8 cellular contexts compared by ENCODE assay signal in the genomic region with DNA sequence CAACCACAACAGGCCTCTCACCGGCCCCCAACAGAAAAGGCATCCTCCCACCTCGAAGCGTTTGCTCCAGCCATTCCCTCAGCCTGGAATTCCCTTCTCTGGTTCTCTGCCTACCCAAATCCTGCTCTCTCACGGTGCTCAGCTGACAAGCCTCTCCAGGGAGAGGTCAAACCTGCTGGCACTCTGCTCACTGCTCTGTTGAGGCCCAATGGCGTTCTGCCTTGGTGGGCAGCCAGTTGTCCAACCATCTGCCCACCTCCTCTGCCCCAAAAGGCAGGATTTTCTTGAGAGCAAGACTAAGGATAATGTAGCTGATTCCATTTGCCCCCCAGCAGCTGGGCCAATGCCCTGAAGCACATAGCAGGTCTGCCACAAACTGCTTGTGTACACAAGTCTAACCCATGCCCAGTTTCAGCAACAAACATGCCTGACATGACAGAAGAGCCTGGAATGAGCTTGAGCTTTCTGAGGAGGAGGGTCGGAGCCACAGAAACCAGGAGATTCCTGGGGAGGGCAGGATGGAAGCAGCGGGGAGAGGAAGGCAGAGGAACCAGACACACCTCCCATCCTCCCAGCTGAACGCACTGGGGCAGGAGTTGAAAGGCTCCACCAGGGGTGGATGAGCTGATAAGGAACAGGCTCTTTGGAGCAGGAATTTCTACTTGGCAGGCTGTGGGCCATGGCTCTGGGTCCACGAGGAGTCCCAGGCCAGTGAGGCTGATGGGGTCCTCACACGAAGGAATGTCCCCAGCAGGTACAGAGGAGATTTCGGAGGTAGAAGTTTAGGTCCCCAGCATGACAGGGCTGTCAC. TPM values are rescaled to one million over a fixed set of nuclear protein-coding genes. Genes with fewer than 3 reads are reported as not detected.
DNase-seq lines count a peak whose midpoint lies in the region; ATAC-seq and TF ChIP-seq lines count a peak whose summit lies in the region.

No MANE protein-coding gene starts in this region.

- H3K9me3 ChIP-seq in Caco-2: no peaks in the 10 kb centered on the region
- no peaks in the 10 kb centered on the region for H3K9me3 ChIP-seq in MM.1S (replicated peaks; ENCODE audit: insufficient read depth, low read length)
- H3K9me3 ChIP-seq in colonic mucosa: no peaks in the 10 kb centered on the region

- peaks cover 71% of the 10 kb centered on the region for H3K79me2 ChIP-seq in MM.1S (ENCODE audit: low read length)

- H3K9me2 ChIP-seq in MM.1S (replicated peaks; ENCODE audit: insufficient read depth, low read length): no peaks in the 10 kb centered on the region

- H2AFZ ChIP-seq in MM.1S (ENCODE audit: low read length): no peak overlapping the region

- H3K4me1 Mint-ChIP-seq in Caco-2 (ENCODE audit: low read depth, unreplicated experiment) (peaks cover 22% of the 10 kb centered on the region), nephron progenitor cell (peaks cover 72% of the 10 kb centered on the region)

- no peak for TF ChIP-seq CTCF in Caco-2 (IDR thresholded peaks at IDR 0.05; ENCODE audit: insufficient read depth in 1 of 2, low read depth in 1 of 2, low read length in 1 of 2, severe bottlenecking in 1 of 2, unreplicated experiment in 1 of 2)
- TF ChIP-seq CTCF in MM.1S (IDR thresholded peaks at IDR 0.05; ENCODE audit: low read length): no peak
- no peak for TF ChIP-seq CTCF in colonic mucosa (IDR thresholded peaks at IDR 0.05)
- TF ChIP-seq CTCF in nephron progenitor cell (IDR thresholded peaks at IDR 0.05): no peak

- no peaks in the 10 kb centered on the region for H4K20me1 ChIP-seq in MM.1S (ENCODE audit: insufficient read depth, low read length)

- H3K4me3 Mint-ChIP-seq in Caco-2 (ENCODE audit: unreplicated experiment) (no peak overlapping the region), nephron progenitor cell (no peak overlapping the region)

- no peak for ATAC-seq in GM21367 (IDR thresholded peaks at IDR 0.05; ENCODE audit: unreplicated experiment)

- H3K27ac ChIP-seq in MM.1S (ENCODE audit: low read length) (peak overlapping the region; percentile 17; the same call in 1 of the 2 replicates), colonic mucosa (peak overlapping the region; percentile 93)

- no TSS peak for BruUV-seq in Caco-2 (replicated peaks; lab: Mats Ljungman, UMichigan)

- H3K4me1 ChIP-seq in Caco-2: peaks cover 40% of the 10 kb centered on the region
- peaks cover 32% of the 10 kb centered on the region for H3K4me1 ChIP-seq in MM.1S (ENCODE audit: low read length)
- peaks cover 32% of the 10 kb centered on the region for H3K4me1 ChIP-seq in colonic mucosa

- H3F3A ChIP-seq in MM.1S (ENCODE audit: insufficient read depth, low read length): peaks cover 3% of the 10 kb centered on the region; the same call in 1 of the 2 replicates

- H3K36me3 ChIP-seq in Caco-2 (ENCODE audit: control insufficient read depth, insufficient read depth, low read length) (peaks cover 7% of the 10 kb centered on the region), MM.1S (replicated peaks; ENCODE audit: insufficient read depth, low read length) (peaks cover 8% of the 10 kb centered on the region; the same call in 1 of the 2 replicates), colonic mucosa (peaks cover 8% of the 10 kb centered on the region)

- H3K27ac Mint-ChIP-seq in Caco-2 (ENCODE audit: unreplicated experiment): peak overlapping the region; percentile 16
- H3K27ac Mint-ChIP-seq in nephron progenitor cell: peak overlapping the region; percentile 94

- CTCF ChIA-PET in Caco-2 (lab: Charles Lee): interaction anchor here (0.6 to 1.5 kb wide), 3 partner anchors 17 to 132 kb away, joined by 3 to 9 read pairs (median 3); no protein-coding TSS in a partner anchor

- POLR2A ChIA-PET in Caco-2 (lab: Charles Lee): interaction anchor here (1.4 kb wide), 1 partner anchor 17 kb away, joined by 4 read pairs; no protein-coding TSS in a partner anchor

- peak overlapping the region; percentile 83; the same call in 1 of the 2 replicates for H3K9ac ChIP-seq in MM.1S (ENCODE audit: low read length)
- peak overlapping the region; percentile 69 for H3K9ac ChIP-seq in colonic mucosa (ENCODE audit: low read depth in 2 of 2, low read length in 2 of 2)

- H3K4me2 ChIP-seq in MM.1S (ENCODE audit: low read depth, low read length): peak overlapping the region; percentile 96

- intact Hi-C loops in Caco-2 (cut with micrococcal nuclease; ENCODE audit: unreplicated experiment) (loop anchor here (2.0 kb wide), 1 partner anchor 16 kb away; no protein-coding TSS in a partner anchor), colonic mucosa (cut with DNase I) (no loop called here)

- H3K36me3 Mint-ChIP-seq in Caco-2 (ENCODE audit: insufficient read depth, unreplicated experiment) (peaks cover 28% of the 10 kb centered on the region), nephron progenitor cell (ENCODE audit: low read depth) (no peaks in the 10 kb centered on the region)

- H3K9me3 Mint-ChIP-seq in Caco-2 (ENCODE audit: unreplicated experiment) (no peaks in the 10 kb centered on the region), nephron progenitor cell (no peaks in the 10 kb centered on the region)

- H3K27me3 Mint-ChIP-seq in Caco-2 (ENCODE audit: insufficient read depth, unreplicated experiment) (no peaks in the 10 kb centered on the region), nephron progenitor cell (ENCODE audit: low read depth, poor library complexity) (peaks cover 4% of the 10 kb centered on the region)

- DNase-seq in Caco-2 (no peak), MM.1S (no peak), colonic mucosa (peak; percentile 61), nephron progenitor cell (no peak), SKM-1 (lab: John Stamatoyannopoulos, UW; ENCODE audit: unreplicated experiment) (no peak), SHP77 (lab: John Stamatoyannopoulos, UW) (no peak), ureter (ENCODE audit: low spot score) (no peak)

- H3K4me3 ChIP-seq in Caco-2 (ENCODE audit: low read depth, low read length) (no peak overlapping the region), MM.1S (ENCODE audit: low read length) (peak overlapping the region; percentile 97; the same call in 1 of the 2 replicates), colonic mucosa (peak overlapping the region; percentile 41)

- H3K27me3 ChIP-seq in Caco-2 (replicated peaks; ENCODE audit: control insufficient read depth, insufficient read depth, low read length) (no peaks in the 10 kb centered on the region), MM.1S (replicated peaks; ENCODE audit: insufficient read depth, low read length) (no peaks in the 10 kb centered on the region), colonic mucosa (no peaks in the 10 kb centered on the region)

RNA-seq across cellular contexts. Expression of a gene that starts 23.9 kb away (rescaled TPM):
- total RNA-seq in Caco-2 (2022) (35.9 and 40.2 TPM in 2 replicates), colonic mucosa (100 to 1,000 TPM; 107 to 165 TPM), ureter (100 TPM)
